Comparison of ENCODE assay signal across 27 cellular contexts in genomic region chr4:156227321-156227720, GRCh38.
"Had no signal": no experiment of that assay in that cellular context is flagged by ENCODE, and none has a peak within 500 bp of the region (broad histone marks: within the 10 kb centered on the region; RNA-seq: fewer than 3 reads in every experiment).

No MANE protein-coding gene starts in this region.

- H3K4me3 ChIP-seq: stomach, suprapubic skin, testis, thoracic aorta, thyroid gland, tibial artery, tibial nerve, transverse colon, upper lobe of left lung, upper lobe of right lung, uterus, vagina had no signal

- H3K9me3 ChIP-seq: stomach, suprapubic skin, testis, thoracic aorta, thyroid gland, tibial artery, tibial nerve, transverse colon, upper lobe of left lung, upper lobe of right lung, uterus, vagina had no signal

- H3K27me3 ChIP-seq: stomach, suprapubic skin, testis, thyroid gland, tibial artery, tibial nerve, transverse colon, upper lobe of left lung, upper lobe of right lung, uterus, vagina had no signal

- H3K27ac ChIP-seq: stomach, suprapubic skin, testis, thoracic aorta, thyroid gland, tibial artery, tibial nerve, transverse colon, upper lobe of left lung, upper lobe of right lung, uterus, vagina had no signal

- H3K4me1 ChIP-seq: stomach, suprapubic skin, testis, tibial nerve, transverse colon, upper lobe of left lung, upper lobe of right lung, uterus, vagina had no signal

- H3K36me3 ChIP-seq: stomach, suprapubic skin, thoracic aorta, thyroid gland, tibial artery, tibial nerve, transverse colon, upper lobe of left lung, upper lobe of right lung, uterus, vagina had no signal

- DNase-seq: stimulated activated CD4-positive, alpha-beta T cell treated with anti-CD3 and anti-CD28 coated beads, Interleukin-2, amount 100 ng/mL, for 48 hours; stimulated activated CD4-positive, alpha-beta T cell treated with anti-CD3 and anti-CD28 coated beads, Interleukin-4, amount 100 ng/mL, for 1 hour; stimulated activated CD4-positive, alpha-beta T cell treated with anti-CD3 and anti-CD28 coated beads, Interleukin-4, amount 100 ng/mL, for 24 hours; stimulated activated CD4-positive, alpha-beta T cell treated with anti-CD3 and anti-CD28 coated beads, Interleukin-4, amount 100 ng/mL, for 4 hours; stimulated activated CD8-positive, alpha-beta memory T cell treated with anti-CD3 and anti-CD28 coated beads, Interleukin-4, amount 100 ng/mL, for 48 hours; stimulated activated naive B cell treated with anti-CD40 and anti-IgM and Interleukin-4, amounts not matched to agents 10 μg/mL and 1 μg/mL and 100 μg/mL, for 72 hours; stimulated activated naive CD4-positive, alpha-beta T cell; stimulated activated naive CD4-positive, alpha-beta T cell treated with Interleukin-2 at 50 U/mL for 16 hours; stimulated activated naive CD8-positive, alpha-beta T cell treated with anti-CD3 and anti-CD28 coated beads, Interleukin-15, amount 100 ng/mL, for 72 hours; stimulated activated naive CD8-positive, alpha-beta T cell treated with anti-CD3 and anti-CD28 coated beads, Interleukin-15, Interleukin-2, amounts not matched to agents 100 U/mL and 50 U/mL, for 24 hours; stomach; substantia nigra; testis; thyroid gland; tibial artery; transverse colon; trophoblast cell; upper lobe of left lung; upper lobe of right lung; uterus had no signal

- ATAC-seq: stimulated activated effector memory CD8-positive, alpha-beta T cell treated with anti-CD3 and anti-CD28 coated beads, Interleukin-12 subunit alpha, Interleukin-12 subunit beta, amount 100 ng/mL, for 72 hours; stimulated activated memory B cell treated with anti-CD40 and anti-IgM and Interleukin-4, amounts not matched to agents 10 μg/mL and 1 μg/mL and 100 μg/mL, for 72 hours; stimulated activated naive B cell treated with anti-CD40 and anti-IgM and Interleukin-4, amounts not matched to agents 10 μg/mL and 1 μg/mL and 100 μg/mL, for 72 hours; stimulated activated naive CD8-positive, alpha-beta T cell treated with anti-CD3 and anti-CD28 coated beads, Interleukin-15, amount 100 ng/mL, for 72 hours; stimulated activated naive CD8-positive, alpha-beta T cell treated with anti-CD3 and anti-CD28 coated beads, Interleukin-15, Interleukin-2, amounts not matched to agents 100 U/mL and 50 U/mL, for 24 hours; upper lobe of right lung had no signal

- FAIRE-seq: urothelium cell line had no signal
